17 cellular contexts compared by ENCODE assay signal in the genomic region with DNA sequence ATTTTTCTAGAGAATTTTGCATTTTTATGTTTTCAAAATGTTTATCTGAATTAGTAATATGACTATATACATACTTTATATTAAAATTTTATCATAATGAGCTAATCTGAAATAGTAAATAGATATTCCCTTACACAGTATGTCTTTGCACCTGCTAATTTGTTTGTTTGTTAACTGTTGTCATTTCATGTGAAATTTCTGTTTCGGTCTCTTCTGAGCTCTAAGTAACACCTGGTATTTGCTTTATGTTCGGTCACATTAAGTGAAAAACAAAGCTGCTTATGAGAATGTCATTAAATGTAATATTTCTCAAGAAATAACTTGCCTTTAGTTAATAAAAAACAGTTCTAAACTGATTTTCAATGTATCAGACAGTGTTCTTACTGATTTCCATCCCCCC.
DNase-seq lines count a peak whose midpoint lies in the region; ATAC-seq and TF ChIP-seq lines count a peak whose summit lies in the region.
"Had no signal": no experiment of that assay in that cellular context is flagged by ENCODE, and none has a peak within 500 bp of the region (broad histone marks: within the 10 kb centered on the region; RNA-seq: fewer than 3 reads in every experiment).

No MANE protein-coding gene starts in this region.

- H3K27me3 ChIP-seq in SU-DHL-6 (ENCODE audit: low read length): 0 out of 2 replicates have a peak, but pooled peaks cover 3% of the 10 kb centered on the region
- no peaks in the 10 kb centered on the region for H3K27me3 ChIP-seq in GM23248 (replicated peaks; ENCODE audit: insufficient read depth)

- in situ Hi-C loops in GM13977 (cut with MboI; ENCODE audit: low pct_unique_long_range_greater_than_20kb, low sequenced_read_pairs, unreplicated experiment): no loop called here
- in situ Hi-C loops in GM23248 (cut with MboI): no loop called here

- H3F3A ChIP-seq in SU-DHL-6 (ENCODE audit: insufficient read depth) (no peaks in the 10 kb centered on the region), GM23248 (ENCODE audit: insufficient read depth) (peaks cover 72% of the 10 kb centered on the region)

- no peak for DNase-seq in GM13977 (ENCODE audit: low spot score)
- DNase-seq in GM23248: no peak
- no peak for DNase-seq in glutamatergic neuron
- no peak for DNase-seq in OCI-M2 (lab: John Stamatoyannopoulos, UW; ENCODE audit: unreplicated experiment)
- DNase-seq: activated CD4-positive, CD25-positive, alpha-beta regulatory T cell treated with anti-CD3 and anti-CD28 coated beads, Interleukin-2, amount 50 U/mL, for 72 hours; activated gamma-delta T cell; COR-L47; left cardiac atrium; NCI-H1105; right cardiac atrium; SHP77 treated with DMSO at 0.1 percent for 48 hours; stimulated activated CD4-positive, alpha-beta T cell treated with anti-CD3 and anti-CD28 coated beads, Interleukin-2, amount 100 ng/mL, for 24 hours had no signal

- H3K4me3 ChIP-seq in SU-DHL-6 (ENCODE audit: insufficient read depth, low read length, poor library complexity, severe bottlenecking) (no peak overlapping the region), GM23248 (no peak overlapping the region)
- H3K4me3 ChIP-seq: K562 had no signal

- H3K4me1 ChIP-seq in GM23248 (ENCODE audit: insufficient read depth): peaks cover 79% of the 10 kb centered on the region

- H3K9me3 Mint-ChIP-seq in glutamatergic neuron (ENCODE audit: unreplicated experiment): no peaks in the 10 kb centered on the region

- no peaks in the 10 kb centered on the region for H3K9me3 ChIP-seq in SU-DHL-6 (ENCODE audit: insufficient read depth, low read length)
- H3K9me3 ChIP-seq in GM23248 (ENCODE audit: low read depth): no peaks in the 10 kb centered on the region

- H3K79me2 ChIP-seq in SU-DHL-6 (ENCODE audit: insufficient read depth, low read length): no peaks in the 10 kb centered on the region
- H3K79me2 ChIP-seq in GM23248 (ENCODE audit: insufficient read depth): peaks cover 100% of the 10 kb centered on the region

- H3K9ac ChIP-seq in SU-DHL-6 (ENCODE audit: low read length) (no peak overlapping the region), GM23248 (no peak overlapping the region)

- peak; percentile 40 for ATAC-seq in GM18511 (IDR thresholded peaks at IDR 0.05; ENCODE audit: unreplicated experiment)
- peak; percentile 44 for ATAC-seq in GM21447 (IDR thresholded peaks at IDR 0.05; ENCODE audit: unreplicated experiment)
- peak; percentile 61 for ATAC-seq in HG03280 (IDR thresholded peaks at IDR 0.05; ENCODE audit: unreplicated experiment)
- ATAC-seq: left cardiac atrium, right cardiac atrium had no signal

- no peak overlapping the region for H3K27ac ChIP-seq in SU-DHL-6 (ENCODE audit: low read depth, low read length)
- no peak overlapping the region for H3K27ac ChIP-seq in GM23248

- WGBS in GM23248 (ENCODE audit: low coverage in 1 of 2, low lambda C conversion rate in 2 of 2, missing lambda C conversion rate in 2 of 2), 2 experiments: 95 to 100% methylated on average over 2 of the region's 2 CpGs

- H3K4me2 ChIP-seq in SU-DHL-6 (ENCODE audit: low read depth, low read length, poor library complexity, severe bottlenecking) (peak overlapping the region; percentile 3), GM23248 (ENCODE audit: unreplicated experiment) (no peak overlapping the region)

- H3K36me3 ChIP-seq in SU-DHL-6 (ENCODE audit: low read length) (no peaks in the 10 kb centered on the region), GM23248 (ENCODE audit: low read depth) (no peaks in the 10 kb centered on the region)

- H3K4me1 Mint-ChIP-seq in glutamatergic neuron (ENCODE audit: low read depth, unreplicated experiment): peaks cover 9% of the 10 kb centered on the region

- H3K36me3 Mint-ChIP-seq in glutamatergic neuron (ENCODE audit: unreplicated experiment): no peaks in the 10 kb centered on the region

- H3K27me3 Mint-ChIP-seq in glutamatergic neuron (ENCODE audit: unreplicated experiment): no peaks in the 10 kb centered on the region

- H4K20me1 ChIP-seq in SU-DHL-6 (ENCODE audit: low read depth, low read length) (peaks cover 7% of the 10 kb centered on the region), GM23248 (ENCODE audit: insufficient read depth) (peaks cover 39% of the 10 kb centered on the region)

- H3K4me3 Mint-ChIP-seq in glutamatergic neuron (ENCODE audit: unreplicated experiment): no peak overlapping the region

- H3K27ac Mint-ChIP-seq in glutamatergic neuron (ENCODE audit: unreplicated experiment): no peak overlapping the region

- H3K9me2 ChIP-seq in SU-DHL-6 (replicated peaks; ENCODE audit: insufficient read depth, low read length) (no peaks in the 10 kb centered on the region), GM23248 (ENCODE audit: insufficient read depth) (no peaks in the 10 kb centered on the region)

- no peak for TF ChIP-seq CTCF in SU-DHL-6 (IDR thresholded peaks at IDR 0.05; ENCODE audit: insufficient read depth, low read length, poor library complexity, severe bottlenecking)
- no peak for TF ChIP-seq CTCF in GM13977 (IDR thresholded peaks at IDR 0.05; ENCODE audit: extremely low read depth, insufficient read depth, missing control alignments)
- TF ChIP-seq CTCF in glutamatergic neuron (IDR thresholded peaks at IDR 0.05; ENCODE audit: partially characterized antibody, unreplicated experiment): no peak

- H2AFZ ChIP-seq in SU-DHL-6 (ENCODE audit: low read depth, low read length, severe bottlenecking): no peak overlapping the region
- no peak overlapping the region for H2AFZ ChIP-seq in GM23248
